In genomic region chr6:56688521-56688920, GRCh38 we compare ENCODE assay signal across 1 cellular context.
TF ChIP-seq lines count a peak whose summit lies in the region.

No MANE protein-coding gene starts in this region.

TF ChIP-seq in IMR-90, 13 proteins besides CTCF, POLR2A, EP300 and RAD21 (continued from another document):
- TF ChIP-seq USF2 (IDR thresholded peaks at IDR 0.05; ENCODE audit: low read depth, low read length) (no peak), ELK1 (IDR thresholded peaks at IDR 0.05; ENCODE audit: borderline replicate concordance, low read depth, low read length) (no peak), CHD1 (IDR thresholded peaks at IDR 0.05; ENCODE audit: low read depth, low read length) (no peak), FOS (IDR thresholded peaks at IDR 0.05; ENCODE audit: low read depth, low read length) (no peak), MAFK (IDR thresholded peaks at IDR 0.05; ENCODE audit: low read depth, low read length) (no peak), NFE2L2 (IDR thresholded peaks at IDR 0.05; ENCODE audit: low read depth, low read length) (no peak), MXI1 (IDR thresholded peaks at IDR 0.05; ENCODE audit: borderline replicate concordance, low read depth, low read length) (no peak), RFX5 (IDR thresholded peaks at IDR 0.05; ENCODE audit: low read depth, low read length) (no peak), RCOR1 (IDR thresholded peaks at IDR 0.05; ENCODE audit: insufficient replicate concordance, low read length) (no peak), BHLHE40 (IDR thresholded peaks at IDR 0.05; ENCODE audit: low read depth, low read length) (no peak)
